ENCODE assay signal across 11 cellular contexts in the genomic region with DNA sequence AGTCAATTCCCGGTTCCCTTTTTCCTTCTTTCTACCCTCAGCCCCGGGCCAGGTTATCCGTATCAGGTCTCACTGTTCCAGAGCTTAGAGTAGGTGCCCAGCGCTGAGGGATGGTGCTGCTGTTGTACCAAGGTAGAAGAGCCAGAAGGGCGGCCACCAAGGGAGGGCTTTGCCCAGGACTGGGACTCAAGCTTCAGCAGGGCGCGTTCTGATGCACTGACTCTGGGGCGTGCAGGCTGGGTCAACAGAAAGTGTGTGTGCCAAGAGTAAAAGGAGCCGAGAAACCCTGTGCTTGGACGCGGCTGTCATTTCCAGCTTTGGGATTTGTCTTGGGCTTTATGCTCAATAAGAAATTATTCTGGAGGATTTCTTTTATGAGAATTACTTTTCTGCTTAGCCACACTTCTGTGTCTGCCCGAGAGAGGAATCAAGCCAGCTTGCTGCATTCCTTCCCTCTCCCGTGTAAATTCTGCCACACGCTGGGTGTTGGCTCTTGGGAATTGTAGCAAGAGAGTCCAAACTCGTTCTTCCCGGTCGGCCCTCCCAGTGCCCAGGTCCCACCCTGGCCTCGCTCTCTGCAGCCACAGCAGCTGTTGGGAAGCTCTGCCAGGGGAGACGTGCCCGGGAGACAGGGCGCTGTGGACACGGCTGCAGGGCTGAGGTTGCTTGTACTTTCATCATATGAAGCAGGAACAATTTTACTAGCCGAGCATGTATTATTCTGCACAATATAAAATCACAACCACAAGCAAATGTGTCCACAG.
DNase-seq lines count a peak whose midpoint lies in the region; ATAC-seq, FAIRE-seq and TF ChIP-seq lines count a peak whose summit lies in the region.
"Had no signal": no experiment of that assay in that cellular context is flagged by ENCODE, and none has a peak within 500 bp of the region (broad histone marks: within the 10 kb centered on the region; RNA-seq: fewer than 3 reads in every experiment).

No MANE protein-coding gene starts in this region.

- no peak overlapping the region for H2BK120ac ChIP-seq in H1 (replicated peaks; ENCODE audit: low read depth, low read length)

- H3K79me2 ChIP-seq in H1 (ENCODE audit: control insufficient read depth in 1 of 2, insufficient read depth in 2 of 2, low read length in 2 of 2): no peaks in the 10 kb centered on the region

- TF ChIP-seq EP300 in H1 (IDR thresholded peaks at IDR 0.05; ENCODE audit: borderline replicate concordance in 1 of 2, low read depth in 2 of 2, low read length in 2 of 2): no peak
- no peak for TF ChIP-seq EP300 in transverse colon (IDR thresholded peaks at IDR 0.05; ENCODE audit: low read depth)

- TF ChIP-seq RAD21 in H1 (IDR thresholded peaks at IDR 0.05 in 1 of 2, conservative IDR thresholded peaks at IDR 0.05 in 1 of 2; ENCODE audit: low read depth in 2 of 2, low read length in 2 of 2): no peak

- in situ Hi-C loops in transverse colon (cut with MboI; ENCODE audit: low pct_ligation_motif_present in 1 of 4, low pct_unique_long_range_greater_than_20kb in 1 of 4, low sequenced_read_pairs in 3 of 4): no loop called here

- intact Hi-C loops in lower lobe of right lung (cut with DNase I): no loop called here
- intact Hi-C loops in transverse colon (cut with DNase I; ENCODE audit: low total_unique reads): no loop called here

- H3K4me1 ChIP-seq in H1 (replicated peaks in 1 of 4; ENCODE audit: control insufficient read depth in 3 of 4, insufficient read depth in 4 of 4, low read length in 3 of 4) (no peaks in the 10 kb centered on the region; a peak in 1 of 7 replicates), lower lobe of right lung (peaks cover 9% of the 10 kb centered on the region), transverse colon (peaks cover 0 to 23% (median 17%) of the 10 kb centered on the region in 4 donors)

- H3K56ac ChIP-seq in H1 (replicated peaks; ENCODE audit: insufficient read length, low read depth, low read length): no peak overlapping the region

- no peak overlapping the region for H3K23ac ChIP-seq in H1 (ENCODE audit: insufficient read length)

- no peak overlapping the region for H3K18ac ChIP-seq in H1 (ENCODE audit: extremely low read depth, low read length)

- CTCF ChIA-PET in H1 (lab: Charles Lee; ENCODE audit: partially characterized antibody): interaction anchor here (0.9 to 2.4 kb wide), 7 partner anchors 9 to 94 kb away, joined by 3 to 8 read pairs (median 5); no protein-coding TSS in a partner anchor

- no peak overlapping the region for H3K14ac ChIP-seq in H1 (ENCODE audit: insufficient read length)

- no peak overlapping the region for H2BK15ac ChIP-seq in H1 (ENCODE audit: low read length)

- TF ChIP-seq CTCF in H1 (IDR thresholded peaks at IDR 0.05; ENCODE audit: control extremely low read depth in 1 of 3, insufficient read depth in 1 of 3, low read depth in 1 of 3, low read length in 3 of 3) (no peak), lower lobe of right lung (IDR thresholded peaks at IDR 0.05) (no peak), transverse colon (IDR thresholded peaks at IDR 0.05) (no peak)

- no peak overlapping the region for H3K27ac ChIP-seq in H1 (ENCODE audit: low read depth, low read length)
- no peak overlapping the region for H3K27ac ChIP-seq in lower lobe of right lung
- peak overlapping the region; percentile 62 to 70 (median 68) for H3K27ac ChIP-seq in transverse colon
- H3K27ac ChIP-seq: 22Rv1 had no signal

- no peak overlapping the region for H4K5ac ChIP-seq in H1 (ENCODE audit: insufficient read length, low read depth, low read length)

- WGBS in H1 (ENCODE audit: extremely low coverage in 1 of 2, insufficient coverage in 1 of 2, insufficient read length in 1 of 2, insufficient replicate concordance in 2 of 2, low coverage in 1 of 2, low lambda C conversion rate in 2 of 2, missing lambda C conversion rate in 1 of 2), 2 experiments: 88% methylated on average over 23 of the region's 23 CpGs; no CpG with 5 or more reads in 1 of the 2 experiments
- WGBS in transverse colon (ENCODE audit: low coverage in 1 of 2), 2 donors: 24 to 29% methylated on average over 8 to 23 of the region's 23 CpGs

- no peak overlapping the region for H2BK5ac ChIP-seq in H1 (ENCODE audit: low read depth, low read length)

- H2BK12ac ChIP-seq in H1 (ENCODE audit: low read depth, low read length): no peak overlapping the region

- H3K36me3 ChIP-seq in H1 (ENCODE audit: control insufficient read depth in 2 of 4, insufficient read depth in 4 of 4, low read length in 3 of 4) (peaks cover 0 to 3% (median 0%) of the 10 kb centered on the region in 4 experiments; a peak in 1 of 8 replicates), lower lobe of right lung (peaks cover 11% of the 10 kb centered on the region), transverse colon (no peaks in the 10 kb centered on the region)

- peak; percentile 24 for DNase-seq in DMS 273 (lab: John Stamatoyannopoulos, UW; ENCODE audit: unreplicated experiment)
- DNase-seq in DMS 273 treated with DMSO at 0.1 percent for 48 hours (lab: John Stamatoyannopoulos, UW): no peak
- DNase-seq in H1 (ENCODE audit: low read depth in 1 of 2, low spot score in 2 of 2): peak in 1 of 2 experiments; percentile 49
- DNase-seq in lower lobe of right lung: no peak
- peak; percentile 70 for DNase-seq in transverse colon
- no peak for DNase-seq in activated CD4-positive, alpha-beta T cell treated with anti-CD3 and anti-CD28 coated beads, Interleukin-2, amount 50 U/mL, for 4 hours
- DNase-seq in NCI-H2081 (lab: John Stamatoyannopoulos, UW): no peak
- DNase-seq in HTR-8/SVneo (ENCODE audit: insufficient read length, low spot score): no peak
- DNase-seq: NCI-H146, occipital lobe had no signal

- H3K9me3 ChIP-seq in H1 (ENCODE audit: insufficient read depth in 2 of 2, low read depth in 1 of 2, low read length in 1 of 2): peaks cover 0 to 3% of the 10 kb centered on the region in 2 experiments; a peak in 1 of 4 replicates
- H3K9me3 ChIP-seq in lower lobe of right lung: no peaks in the 10 kb centered on the region
- no peaks in the 10 kb centered on the region for H3K9me3 ChIP-seq in transverse colon

- no peak for TF ChIP-seq POLR2A in H1 (IDR thresholded peaks at IDR 0.05; ENCODE audit: control extremely low read depth in 1 of 2, low read depth in 2 of 2, low read length in 2 of 2)
- TF ChIP-seq POLR2A in transverse colon (IDR thresholded peaks at IDR 0.05): no peak

- no peak overlapping the region for H2AFZ ChIP-seq in H1 (ENCODE audit: low read length)

- H3K9ac ChIP-seq in H1 (replicated peaks in 1 of 4; ENCODE audit: extremely low read depth in 1 of 4, low read depth in 3 of 4, low read length in 3 of 4): no peak overlapping the region

- FAIRE-seq in H1 (lab: Jason Lieb, UNC) (no peak), HTR-8/SVneo (lab: Jason Lieb, UNC) (no peak)

- POLR2A ChIA-PET in H1 (lab: Charles Lee; ENCODE audit: partially characterized antibody): interaction anchor here (0.6 kb wide), 1 partner anchor 66 kb away, joined by 3 read pairs; no protein-coding TSS in a partner anchor

- H4K8ac ChIP-seq in H1 (ENCODE audit: extremely low read depth, insufficient read depth, low read length): 0 out of 2 replicates have a peak overlapping the region, but pooled peaks have one; percentile 9

- H4K91ac ChIP-seq in H1 (replicated peaks; ENCODE audit: insufficient read length, low read length): no peak overlapping the region

- H3K79me1 ChIP-seq in H1 (ENCODE audit: low read depth, low read length): no peaks in the 10 kb centered on the region

- H4K20me1 ChIP-seq in H1 (replicated peaks in 1 of 2; ENCODE audit: control insufficient read depth in 1 of 2, insufficient read depth in 2 of 2, low read length in 2 of 2): peaks cover 0 to 3% of the 10 kb centered on the region in 2 experiments

- no peak overlapping the region for H2AK5ac ChIP-seq in H1 (ENCODE audit: low read depth, low read length)

- H3K23me2 ChIP-seq in H1 (ENCODE audit: low read depth, low read length): 0 out of 2 replicates have a peak, but pooled peaks cover 2% of the 10 kb centered on the region

- peak; percentile 46 to 57 for ATAC-seq in lower lobe of right lung

- no peak overlapping the region for H3K4ac ChIP-seq in H1 (replicated peaks; ENCODE audit: insufficient read length, low read depth, low read length)

- no peak overlapping the region for H3K4me2 ChIP-seq in H1 (ENCODE audit: insufficient read depth in 1 of 2, low read depth in 2 of 2, low read length in 2 of 2)

- H3K27me3 ChIP-seq in H1 (replicated peaks in 1 of 4; ENCODE audit: control insufficient read depth in 3 of 4, extremely low read depth in 1 of 4, insufficient read depth in 3 of 4, low read length in 3 of 4) (no peaks in the 10 kb centered on the region), lower lobe of right lung (ENCODE audit: low read depth) (no peaks in the 10 kb centered on the region), transverse colon (no peaks in the 10 kb centered on the region)

- H3K4me3 ChIP-seq in H1 (ENCODE audit: extremely low read depth in 1 of 4, insufficient read depth in 2 of 4, low read depth in 3 of 4, low read length in 4 of 4): no peak overlapping the region
- H3K4me3 ChIP-seq in lower lobe of right lung: peak overlapping the region; percentile 10
- H3K4me3 ChIP-seq in transverse colon: peak overlapping the region in 3 of 4 donors; percentile 6 to 30 (median 7)

- H2BK20ac ChIP-seq in H1 (ENCODE audit: low read length): no peak overlapping the region

TF ChIP-seq in H1, 55 proteins besides CTCF, POLR2A, EP300 and RAD21 (continues in another document):
- TF ChIP-seq SAP30 (IDR thresholded peaks at IDR 0.05; ENCODE audit: insufficient read depth, insufficient replicate concordance, low read length): no peak
- TF ChIP-seq JUND (IDR thresholded peaks at IDR 0.05; ENCODE audit: low read length): no peak
- no peak for TF ChIP-seq CEBPB (IDR thresholded peaks at IDR 0.05; ENCODE audit: low read depth, low read length)
- TF ChIP-seq ZNF274 (IDR thresholded peaks at IDR 0.05; ENCODE audit: borderline replicate concordance, extremely low read depth, low read length): no peak
- TF ChIP-seq, protein P1, sequence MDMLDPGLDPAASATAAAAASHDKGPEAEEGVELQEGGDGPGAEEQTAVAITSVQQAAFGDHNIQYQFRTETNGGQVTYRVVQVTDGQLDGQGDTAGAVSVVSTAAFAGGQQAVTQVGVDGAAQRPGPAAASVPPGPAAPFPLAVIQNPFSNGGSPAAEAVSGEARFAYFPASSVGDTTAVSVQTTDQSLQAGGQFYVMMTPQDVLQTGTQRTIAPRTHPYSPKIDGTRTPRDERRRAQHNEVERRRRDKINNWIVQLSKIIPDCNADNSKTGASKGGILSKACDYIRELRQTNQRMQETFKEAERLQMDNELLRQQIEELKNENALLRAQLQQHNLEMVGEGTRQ (IDR thresholded peaks at IDR 0.05; ENCODE audit: low read length): no peak
- TF ChIP-seq CBX5 (IDR thresholded peaks at IDR 0.05; ENCODE audit: low read depth, low read length): no peak
- TF ChIP-seq SP2 (IDR thresholded peaks at IDR 0.05; ENCODE audit: low read length): no peak
- no peak for TF ChIP-seq SIX5 (IDR thresholded peaks at IDR 0.05; ENCODE audit: low read depth, low read length)
- no peak for TF ChIP-seq JUN (IDR thresholded peaks at IDR 0.05; ENCODE audit: low read depth, low read length)
- TF ChIP-seq TBP (IDR thresholded peaks at IDR 0.05; ENCODE audit: low read depth, low read length): no peak
- TF ChIP-seq NRF1 (IDR thresholded peaks at IDR 0.05; ENCODE audit: low read depth, low read length): no peak
- no peak for TF ChIP-seq MAFK (IDR thresholded peaks at IDR 0.05; ENCODE audit: low read depth, low read length)

Comparison
In these comparisons a context has a peak if more than half of its experiments do, and no peak if none do; other contexts are left out.
1. DNase-seq: peak in DMS 273 (single experiment) and transverse colon (single experiment); none in DMS 273 treated with DMSO at 0.1 percent for 48 hours (single experiment), lower lobe of right lung (single experiment), activated CD4-positive, alpha-beta T cell treated with anti-CD3 and anti-CD28 coated beads, Interleukin-2, amount 50 U/mL, for 4 hours (0 of 2), NCI-H2081 (0 of 2) and HTR-8/SVneo (single experiment).
2. H3K27ac ChIP-seq: peak in transverse colon (4 of 4); none in H1 (single experiment) and lower lobe of right lung (single experiment).
3. H3K4me3 ChIP-seq: peak in lower lobe of right lung (single experiment) and transverse colon (3 of 4); none in H1 (0 of 4).